Comparison of ENCODE assay signal across 8 cellular contexts in genomic region chrX:119605739-119606507, GRCh38.
DNase-seq lines count a peak whose midpoint lies in the region; ATAC-seq lines count a peak whose summit lies in the region.

Gene NKRF, minus strand, starts transcription at chrX:119606424.

- no peaks in the 10 kb centered on the region for H3K9me3 Mint-ChIP-seq in central memory CD8-positive, alpha-beta T cell

- DNase-seq in SIG-M5 treated with dmso at 0.1 percent for 504 hours (lab: John Stamatoyannopoulos, UW; ENCODE audit: unreplicated experiment) (peak; percentile 17), SIG-M5 (lab: John Stamatoyannopoulos, UW) (no peak), NCI-H2107 (lab: John Stamatoyannopoulos, UW) (peak; percentile 91), kidney tubule cell (ENCODE audit: low spot score) (peak; percentile 90)
- DNase-seq in central memory CD8-positive, alpha-beta T cell (ENCODE audit: low spot score in 2 of 2) = peak; percentile 79 to 88
- DNase-seq in stimulated activated CD4-positive, alpha-beta T cell treated with anti-CD3 and anti-CD28 coated beads, Interleukin-1b, Interleukin-23, amount 100 ng/mL, for 24 hours (ENCODE audit: low read depth in 4 of 4, low spot score in 1 of 4) = peak; percentile 57 to 83 (median 78)

- ATAC-seq in HG03039 (IDR thresholded peaks at IDR 0.05; ENCODE audit: unreplicated experiment) = peak; percentile 25
- peak; percentile 80 to 83 for ATAC-seq in activated CD4-positive, CD25-positive, alpha-beta regulatory T cell treated with anti-CD3 and anti-CD28 coated beads, Interleukin-2, amount 50 U/mL, for 24 hours
- peak; percentile 85 for ATAC-seq in central memory CD8-positive, alpha-beta T cell (replicated peaks; ENCODE audit: extremely low read depth, poor library complexity, severe bottlenecking)

- peak within 1 kb of the TSS; percentile 93 for H3K4me3 Mint-ChIP-seq in central memory CD8-positive, alpha-beta T cell

- H3K27me3 Mint-ChIP-seq in central memory CD8-positive, alpha-beta T cell = no peaks in the 10 kb centered on the region

- peaks cover 26% of the 10 kb centered on the region for H3K4me1 Mint-ChIP-seq in central memory CD8-positive, alpha-beta T cell

- peak within 1 kb of the TSS; percentile 95 for H3K27ac Mint-ChIP-seq in central memory CD8-positive, alpha-beta T cell (ENCODE audit: low read depth)

- peaks cover 17% of the 10 kb centered on the region for H3K36me3 Mint-ChIP-seq in central memory CD8-positive, alpha-beta T cell (ENCODE audit: insufficient read depth)

Comparison
In these comparisons a context has a peak if more than half of its experiments do, and no peak if none do; other contexts are left out.
1. ATAC-seq: peak in every context shown above with its lines; median percentile 85 in central memory CD8-positive, alpha-beta T cell; 82 in activated CD4-positive, CD25-positive, alpha-beta regulatory T cell treated with anti-CD3 and anti-CD28 coated beads, Interleukin-2, amount 50 U/mL, for 24 hours; 25 in HG03039.